8 cellular contexts compared by ENCODE assay signal in genomic region chr12:92735131-92735721, GRCh38. TPM values are rescaled to one million over a fixed set of nuclear protein-coding genes. Genes with fewer than 3 reads are reported as not detected.
DNase-seq lines count a peak whose midpoint lies in the region; ATAC-seq and TF ChIP-seq lines count a peak whose summit lies in the region.

No MANE protein-coding gene starts in this region.

- peak; percentile 61 for DNase-seq in EL
- peak; percentile 59 for DNase-seq in NCI-H2107 (lab: John Stamatoyannopoulos, UW)
- no peak for DNase-seq in chondrocyte (ENCODE audit: low spot score)
- DNase-seq in myocyte (ENCODE audit: low read depth), result peak; percentile 88
- DNase-seq in stimulated activated naive CD4-positive, alpha-beta T cell (lab: John Stamatoyannopoulos, UW), result no peak
- DNase-seq in natural killer cell treated with Interleukin-12 subunit alpha and Interleukin-12 subunit beta and Interleukin-15 and Interleukin-18, amount 100 ng/mL, for 72 hours (ENCODE audit: low spot score), result no peak

- no peaks in the 10 kb centered on the region for H3K27me3 Mint-ChIP-seq in chondrocyte (ENCODE audit: low read depth)
- peaks cover 11% of the 10 kb centered on the region in 2 donors for H3K27me3 Mint-ChIP-seq in natural killer cell treated with Interleukin-12 subunit alpha and Interleukin-12 subunit beta and Interleukin-15 and Interleukin-18, amount 100 ng/mL, for 72 hours

- H3K27ac Mint-ChIP-seq in chondrocyte (ENCODE audit: unreplicated experiment), result peak overlapping the region; percentile 86
- no peak overlapping the region for H3K27ac Mint-ChIP-seq in natural killer cell treated with Interleukin-12 subunit alpha and Interleukin-12 subunit beta and Interleukin-15 and Interleukin-18, amount 100 ng/mL, for 72 hours

- ATAC-seq in GM18907 (IDR thresholded peaks at IDR 0.05; ENCODE audit: unreplicated experiment), result no peak
- ATAC-seq in HG03280 (IDR thresholded peaks at IDR 0.05; ENCODE audit: unreplicated experiment), result no peak
- ATAC-seq in natural killer cell treated with Interleukin-12 subunit alpha and Interleukin-12 subunit beta and Interleukin-15 and Interleukin-18, amount 100 ng/mL, for 72 hours, result no peak

- peak; percentile 52 for TF ChIP-seq CTCF in chondrocyte (IDR thresholded peaks at IDR 0.05)

- H3K9me3 Mint-ChIP-seq in chondrocyte (ENCODE audit: low read depth), result peaks cover 4% of the 10 kb centered on the region
- H3K9me3 Mint-ChIP-seq in natural killer cell treated with Interleukin-12 subunit alpha and Interleukin-12 subunit beta and Interleukin-15 and Interleukin-18, amount 100 ng/mL, for 72 hours, result no peaks in the 10 kb centered on the region

- H3K4me1 Mint-ChIP-seq in chondrocyte (ENCODE audit: low read depth), result peaks cover 11% of the 10 kb centered on the region
- no peaks in the 10 kb centered on the region for H3K4me1 Mint-ChIP-seq in natural killer cell treated with Interleukin-12 subunit alpha and Interleukin-12 subunit beta and Interleukin-15 and Interleukin-18, amount 100 ng/mL, for 72 hours (ENCODE audit: low read depth in 2 of 2)

- H3K36me3 Mint-ChIP-seq in chondrocyte (ENCODE audit: low read depth), result peaks cover 3% of the 10 kb centered on the region
- H3K36me3 Mint-ChIP-seq in natural killer cell treated with Interleukin-12 subunit alpha and Interleukin-12 subunit beta and Interleukin-15 and Interleukin-18, amount 100 ng/mL, for 72 hours, result no peaks in the 10 kb centered on the region

- no peak overlapping the region for H3K4me3 Mint-ChIP-seq in chondrocyte (ENCODE audit: unreplicated experiment)
- H3K4me3 Mint-ChIP-seq in natural killer cell treated with Interleukin-12 subunit alpha and Interleukin-12 subunit beta and Interleukin-15 and Interleukin-18, amount 100 ng/mL, for 72 hours, result no peak overlapping the region

RNA-seq across cellular contexts. Expression of gene PLEKHG7, which starts 32.4 kb away (rescaled TPM):
- not detected in 3 replicates for total RNA-seq in chondrocyte
- total RNA-seq in myocyte, result 0.75 and 1.5 TPM in 2 replicates
- 0.34 TPM for polyA plus RNA-seq in myocyte (2012)
- not detected for total RNA-seq in natural killer cell treated with Interleukin-12 subunit alpha and Interleukin-12 subunit beta and Interleukin-15 and Interleukin-18, amount 100 ng/mL, for 72 hours

Comparison
In these comparisons a context has a peak if more than half of its experiments do, and no peak if none do; other contexts are left out.
1. DNase-seq: peak in EL (single experiment), NCI-H2107 (single experiment) and myocyte (single experiment); none in chondrocyte (single experiment), stimulated activated naive CD4-positive, alpha-beta T cell (0 of 6) and natural killer cell treated with Interleukin-12 subunit alpha and Interleukin-12 subunit beta and Interleukin-15 and Interleukin-18, amount 100 ng/mL, for 72 hours (single experiment).